1 cellular context compared by ENCODE assay signal in the genomic region with DNA sequence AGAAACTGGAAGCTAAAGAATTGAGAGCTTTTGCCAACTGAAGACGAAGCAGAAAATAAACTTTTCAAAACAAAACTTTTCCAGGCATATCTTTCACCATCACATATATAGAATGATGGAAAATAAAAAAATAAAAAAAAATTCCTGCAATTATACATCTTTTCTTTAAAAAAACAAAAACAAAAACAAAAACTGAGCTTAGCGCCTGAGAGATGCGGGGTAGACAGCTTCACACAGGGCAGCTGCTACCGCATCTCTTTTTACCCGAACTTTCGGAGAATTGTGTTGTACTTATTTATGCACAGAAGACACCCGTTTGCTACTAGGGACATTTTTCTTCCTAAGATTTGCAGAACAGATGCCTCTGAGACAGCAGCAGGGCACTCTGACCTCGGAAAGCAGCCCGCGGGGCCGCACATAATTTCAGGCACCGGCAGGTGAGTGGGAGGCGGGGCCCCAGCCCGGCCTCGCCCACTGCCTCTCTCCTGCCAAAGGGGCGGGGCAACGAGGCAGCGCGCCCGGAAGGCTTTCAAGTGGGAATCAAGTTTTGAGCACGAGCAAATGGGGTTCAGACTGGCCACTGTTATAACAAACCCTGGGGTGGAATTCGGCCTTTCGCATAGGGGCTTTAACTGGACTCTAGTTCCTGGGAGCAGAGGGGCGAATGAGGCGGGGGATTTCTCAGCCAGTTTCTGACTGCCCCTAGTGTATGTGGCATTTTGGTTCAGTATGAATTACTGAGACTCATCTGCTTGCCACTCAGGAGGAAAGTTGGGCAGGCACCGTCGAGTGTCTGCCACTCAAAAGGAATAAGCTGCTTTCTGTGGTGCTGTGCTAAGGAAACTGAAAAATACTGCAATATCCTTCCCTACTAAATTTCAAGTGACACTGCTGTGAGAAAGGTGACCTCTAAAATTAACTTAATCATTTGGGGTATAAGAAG.
TF ChIP-seq lines count a peak whose summit lies in the region.

No MANE protein-coding gene starts in this region.

TF ChIP-seq in HEK293, 187 proteins besides CTCF, POLR2A, EP300 and RAD21 (continued from another document):
- TF ChIP-seq, protein P1, sequence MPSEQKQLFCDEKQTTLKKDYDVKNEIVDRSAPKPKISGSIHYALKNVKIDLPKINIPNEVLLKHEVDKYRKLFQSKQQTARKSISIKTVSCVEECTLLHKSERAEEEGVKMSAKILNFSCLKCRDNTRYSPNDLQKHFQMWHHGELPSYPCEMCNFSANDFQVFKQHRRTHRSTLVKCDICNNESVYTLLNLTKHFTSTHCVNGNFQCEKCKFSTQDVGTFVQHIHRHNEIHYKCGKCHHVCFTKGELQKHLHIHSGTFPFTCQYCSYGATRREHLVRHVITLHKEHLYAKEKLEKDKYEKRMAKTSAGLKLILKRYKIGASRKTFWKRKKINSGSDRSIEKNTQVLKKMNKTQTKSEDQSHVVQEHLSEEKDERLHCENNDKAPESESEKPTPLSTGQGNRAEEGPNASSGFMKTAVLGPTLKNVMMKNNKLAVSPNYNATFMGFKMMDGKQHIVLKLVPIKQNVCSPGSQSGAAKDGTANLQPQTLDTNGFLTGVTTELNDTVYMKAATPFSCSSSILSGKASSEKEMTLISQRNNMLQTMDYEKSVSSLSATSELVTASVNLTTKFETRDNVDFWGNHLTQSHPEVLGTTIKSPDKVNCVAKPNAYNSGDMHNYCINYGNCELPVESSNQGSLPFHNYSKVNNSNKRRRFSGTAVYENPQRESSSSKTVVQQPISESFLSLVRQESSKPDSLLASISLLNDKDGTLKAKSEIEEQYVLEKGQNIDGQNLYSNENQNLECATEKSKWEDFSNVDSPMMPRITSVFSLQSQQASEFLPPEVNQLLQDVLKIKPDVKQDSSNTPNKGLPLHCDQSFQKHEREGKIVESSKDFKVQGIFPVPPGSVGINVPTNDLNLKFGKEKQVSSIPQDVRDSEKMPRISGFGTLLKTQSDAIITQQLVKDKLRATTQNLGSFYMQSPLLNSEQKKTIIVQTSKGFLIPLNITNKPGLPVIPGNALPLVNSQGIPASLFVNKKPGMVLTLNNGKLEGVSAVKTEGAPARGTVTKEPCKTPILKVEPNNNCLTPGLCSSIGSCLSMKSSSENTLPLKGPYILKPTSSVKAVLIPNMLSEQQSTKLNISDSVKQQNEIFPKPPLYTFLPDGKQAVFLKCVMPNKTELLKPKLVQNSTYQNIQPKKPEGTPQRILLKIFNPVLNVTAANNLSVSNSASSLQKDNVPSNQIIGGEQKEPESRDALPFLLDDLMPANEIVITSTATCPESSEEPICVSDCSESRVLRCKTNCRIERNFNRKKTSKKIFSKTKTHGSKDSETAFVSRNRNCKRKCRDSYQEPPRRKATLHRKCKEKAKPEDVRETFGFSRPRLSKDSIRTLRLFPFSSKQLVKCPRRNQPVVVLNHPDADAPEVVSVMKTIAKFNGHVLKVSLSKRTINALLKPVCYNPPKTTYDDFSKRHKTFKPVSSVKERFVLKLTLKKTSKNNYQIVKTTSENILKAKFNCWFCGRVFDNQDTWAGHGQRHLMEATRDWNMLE (tag by site-specific recombination; conservative IDR thresholded peaks at IDR 0.05; ENCODE audit: low read depth), result no peak
- TF ChIP-seq SP3 (tag by site-specific recombination; IDR thresholded peaks at IDR 0.05), result peak; percentile 80
- TF ChIP-seq ZNF629 (tag by site-specific recombination; IDR thresholded peaks at IDR 0.05), result no peak
- TF ChIP-seq EGR2 (tag by site-specific recombination; IDR thresholded peaks at IDR 0.05; ENCODE audit: low read depth), result peak; percentile 54
- TF ChIP-seq ZNF623 (tag by site-specific recombination; IDR thresholded peaks at IDR 0.05), result no peak
- no peak for TF ChIP-seq ZNF558 (tag by site-specific recombination; IDR thresholded peaks at IDR 0.05)
- TF ChIP-seq, protein P2, sequence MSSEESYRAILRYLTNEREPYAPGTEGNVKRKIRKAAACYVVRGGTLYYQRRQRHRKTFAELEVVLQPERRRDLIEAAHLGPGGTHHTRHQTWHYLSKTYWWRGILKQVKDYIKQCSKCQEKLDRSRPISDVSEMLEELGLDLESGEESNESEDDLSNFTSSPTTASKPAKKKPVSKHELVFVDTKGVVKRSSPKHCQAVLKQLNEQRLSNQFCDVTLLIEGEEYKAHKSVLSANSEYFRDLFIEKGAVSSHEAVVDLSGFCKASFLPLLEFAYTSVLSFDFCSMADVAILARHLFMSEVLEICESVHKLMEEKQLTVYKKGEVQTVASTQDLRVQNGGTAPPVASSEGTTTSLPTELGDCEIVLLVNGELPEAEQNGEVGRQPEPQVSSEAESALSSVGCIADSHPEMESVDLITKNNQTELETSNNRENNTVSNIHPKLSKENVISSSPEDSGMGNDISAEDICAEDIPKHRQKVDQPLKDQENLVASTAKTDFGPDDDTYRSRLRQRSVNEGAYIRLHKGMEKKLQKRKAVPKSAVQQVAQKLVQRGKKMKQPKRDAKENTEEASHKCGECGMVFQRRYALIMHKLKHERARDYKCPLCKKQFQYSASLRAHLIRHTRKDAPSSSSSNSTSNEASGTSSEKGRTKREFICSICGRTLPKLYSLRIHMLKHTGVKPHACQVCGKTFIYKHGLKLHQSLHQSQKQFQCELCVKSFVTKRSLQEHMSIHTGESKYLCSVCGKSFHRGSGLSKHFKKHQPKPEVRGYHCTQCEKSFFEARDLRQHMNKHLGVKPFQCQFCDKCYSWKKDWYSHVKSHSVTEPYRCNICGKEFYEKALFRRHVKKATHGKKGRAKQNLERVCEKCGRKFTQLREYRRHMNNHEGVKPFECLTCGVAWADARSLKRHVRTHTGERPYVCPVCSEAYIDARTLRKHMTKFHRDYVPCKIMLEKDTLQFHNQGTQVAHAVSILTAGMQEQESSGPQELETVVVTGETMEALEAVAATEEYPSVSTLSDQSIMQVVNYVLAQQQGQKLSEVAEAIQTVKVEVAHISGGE (tag by site-specific recombination; conservative IDR thresholded peaks at IDR 0.05; ENCODE audit: low read depth), result 0 out of 2 replicates have a peak, but pooled peaks have one; percentile 36
- TF ChIP-seq, protein P3, sequence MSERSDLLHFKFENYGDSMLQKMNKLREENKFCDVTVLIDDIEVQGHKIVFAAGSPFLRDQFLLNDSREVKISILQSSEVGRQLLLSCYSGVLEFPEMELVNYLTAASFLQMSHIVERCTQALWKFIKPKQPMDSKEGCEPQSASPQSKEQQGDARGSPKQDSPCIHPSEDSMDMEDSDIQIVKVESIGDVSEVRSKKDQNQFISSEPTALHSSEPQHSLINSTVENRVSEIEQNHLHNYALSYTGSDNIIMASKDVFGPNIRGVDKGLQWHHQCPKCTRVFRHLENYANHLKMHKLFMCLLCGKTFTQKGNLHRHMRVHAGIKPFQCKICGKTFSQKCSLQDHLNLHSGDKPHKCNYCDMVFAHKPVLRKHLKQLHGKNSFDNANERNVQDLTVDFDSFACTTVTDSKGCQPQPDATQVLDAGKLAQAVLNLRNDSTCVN (tag by site-specific recombination; optimal IDR thresholded peaks at IDR 0.05), result peak; percentile 35
- TF ChIP-seq YY1 (tag by site-specific recombination; IDR thresholded peaks at IDR 0.05), result no peak
- TF ChIP-seq ZNF394 (tag by site-specific recombination; IDR thresholded peaks at IDR 0.05; ENCODE audit: borderline replicate concordance), result no peak
- TF ChIP-seq ZNF530 (tag by site-specific recombination; IDR thresholded peaks at IDR 0.05; ENCODE audit: low read depth), result no peak
- TF ChIP-seq, protein P4, sequence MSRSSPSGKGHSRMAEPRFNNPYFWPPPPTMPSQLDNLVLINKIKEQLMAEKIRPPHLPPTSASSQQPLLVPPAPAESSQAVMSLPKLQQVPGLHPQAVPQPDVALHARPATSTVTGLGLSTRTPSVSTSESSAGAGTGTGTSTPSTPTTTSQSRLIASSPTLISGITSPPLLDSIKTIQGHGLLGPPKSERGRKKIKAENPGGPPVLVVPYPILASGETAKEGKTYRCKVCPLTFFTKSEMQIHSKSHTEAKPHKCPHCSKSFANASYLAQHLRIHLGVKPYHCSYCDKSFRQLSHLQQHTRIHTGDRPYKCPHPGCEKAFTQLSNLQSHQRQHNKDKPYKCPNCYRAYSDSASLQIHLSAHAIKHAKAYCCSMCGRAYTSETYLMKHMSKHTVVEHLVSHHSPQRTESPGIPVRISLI (tag by site-specific recombination; IDR thresholded peaks at IDR 0.05), result 0 out of 2 replicates have a peak, but pooled peaks have one; percentile 53
- no peak for TF ChIP-seq KLF16 (tag by site-specific recombination; IDR thresholded peaks at IDR 0.05)
- 0 out of 2 replicates have a peak, but pooled peaks have one; percentile 23 for TF ChIP-seq ZBTB17 (tag by site-specific recombination; IDR thresholded peaks at IDR 0.05)
- TF ChIP-seq, protein P5, sequence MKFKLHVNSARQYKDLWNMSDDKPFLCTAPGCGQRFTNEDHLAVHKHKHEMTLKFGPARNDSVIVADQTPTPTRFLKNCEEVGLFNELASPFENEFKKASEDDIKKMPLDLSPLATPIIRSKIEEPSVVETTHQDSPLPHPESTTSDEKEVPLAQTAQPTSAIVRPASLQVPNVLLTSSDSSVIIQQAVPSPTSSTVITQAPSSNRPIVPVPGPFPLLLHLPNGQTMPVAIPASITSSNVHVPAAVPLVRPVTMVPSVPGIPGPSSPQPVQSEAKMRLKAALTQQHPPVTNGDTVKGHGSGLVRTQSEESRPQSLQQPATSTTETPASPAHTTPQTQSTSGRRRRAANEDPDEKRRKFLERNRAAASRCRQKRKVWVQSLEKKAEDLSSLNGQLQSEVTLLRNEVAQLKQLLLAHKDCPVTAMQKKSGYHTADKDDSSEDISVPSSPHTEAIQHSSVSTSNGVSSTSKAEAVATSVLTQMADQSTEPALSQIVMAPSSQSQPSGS (tag by site-specific recombination; IDR thresholded peaks at IDR 0.05; ENCODE audit: low read depth), result no peak
- TF ChIP-seq ZXDB (tag by site-specific recombination; IDR thresholded peaks at IDR 0.05), result no peak
- 0 out of 2 replicates have a peak, but pooled peaks have one; percentile 14 for TF ChIP-seq ZBTB48 (tag by site-specific recombination; IDR thresholded peaks at IDR 0.05)
- TF ChIP-seq, protein P6, sequence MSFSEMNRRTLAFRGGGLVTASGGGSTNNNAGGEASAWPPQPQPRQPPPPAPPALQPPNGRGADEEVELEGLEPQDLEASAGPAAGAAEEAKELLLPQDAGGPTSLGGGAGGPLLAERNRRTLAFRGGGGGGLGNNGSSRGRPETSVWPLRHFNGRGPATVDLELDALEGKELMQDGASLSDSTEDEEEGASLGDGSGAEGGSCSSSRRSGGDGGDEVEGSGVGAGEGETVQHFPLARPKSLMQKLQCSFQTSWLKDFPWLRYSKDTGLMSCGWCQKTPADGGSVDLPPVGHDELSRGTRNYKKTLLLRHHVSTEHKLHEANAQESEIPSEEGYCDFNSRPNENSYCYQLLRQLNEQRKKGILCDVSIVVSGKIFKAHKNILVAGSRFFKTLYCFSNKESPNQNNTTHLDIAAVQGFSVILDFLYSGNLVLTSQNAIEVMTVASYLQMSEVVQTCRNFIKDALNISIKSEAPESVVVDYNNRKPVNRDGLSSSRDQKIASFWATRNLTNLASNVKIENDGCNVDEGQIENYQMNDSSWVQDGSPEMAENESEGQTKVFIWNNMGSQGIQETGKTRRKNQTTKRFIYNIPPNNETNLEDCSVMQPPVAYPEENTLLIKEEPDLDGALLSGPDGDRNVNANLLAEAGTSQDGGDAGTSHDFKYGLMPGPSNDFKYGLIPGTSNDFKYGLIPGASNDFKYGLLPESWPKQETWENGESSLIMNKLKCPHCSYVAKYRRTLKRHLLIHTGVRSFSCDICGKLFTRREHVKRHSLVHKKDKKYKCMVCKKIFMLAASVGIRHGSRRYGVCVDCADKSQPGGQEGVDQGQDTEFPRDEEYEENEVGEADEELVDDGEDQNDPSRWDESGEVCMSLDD (tag by site-specific recombination; IDR thresholded peaks at IDR 0.05), result no peak
- TF ChIP-seq GLI2 (tag by site-specific recombination; IDR thresholded peaks at IDR 0.05; ENCODE audit: borderline replicate concordance, low read depth), result no peak
- TF ChIP-seq, protein P7, sequence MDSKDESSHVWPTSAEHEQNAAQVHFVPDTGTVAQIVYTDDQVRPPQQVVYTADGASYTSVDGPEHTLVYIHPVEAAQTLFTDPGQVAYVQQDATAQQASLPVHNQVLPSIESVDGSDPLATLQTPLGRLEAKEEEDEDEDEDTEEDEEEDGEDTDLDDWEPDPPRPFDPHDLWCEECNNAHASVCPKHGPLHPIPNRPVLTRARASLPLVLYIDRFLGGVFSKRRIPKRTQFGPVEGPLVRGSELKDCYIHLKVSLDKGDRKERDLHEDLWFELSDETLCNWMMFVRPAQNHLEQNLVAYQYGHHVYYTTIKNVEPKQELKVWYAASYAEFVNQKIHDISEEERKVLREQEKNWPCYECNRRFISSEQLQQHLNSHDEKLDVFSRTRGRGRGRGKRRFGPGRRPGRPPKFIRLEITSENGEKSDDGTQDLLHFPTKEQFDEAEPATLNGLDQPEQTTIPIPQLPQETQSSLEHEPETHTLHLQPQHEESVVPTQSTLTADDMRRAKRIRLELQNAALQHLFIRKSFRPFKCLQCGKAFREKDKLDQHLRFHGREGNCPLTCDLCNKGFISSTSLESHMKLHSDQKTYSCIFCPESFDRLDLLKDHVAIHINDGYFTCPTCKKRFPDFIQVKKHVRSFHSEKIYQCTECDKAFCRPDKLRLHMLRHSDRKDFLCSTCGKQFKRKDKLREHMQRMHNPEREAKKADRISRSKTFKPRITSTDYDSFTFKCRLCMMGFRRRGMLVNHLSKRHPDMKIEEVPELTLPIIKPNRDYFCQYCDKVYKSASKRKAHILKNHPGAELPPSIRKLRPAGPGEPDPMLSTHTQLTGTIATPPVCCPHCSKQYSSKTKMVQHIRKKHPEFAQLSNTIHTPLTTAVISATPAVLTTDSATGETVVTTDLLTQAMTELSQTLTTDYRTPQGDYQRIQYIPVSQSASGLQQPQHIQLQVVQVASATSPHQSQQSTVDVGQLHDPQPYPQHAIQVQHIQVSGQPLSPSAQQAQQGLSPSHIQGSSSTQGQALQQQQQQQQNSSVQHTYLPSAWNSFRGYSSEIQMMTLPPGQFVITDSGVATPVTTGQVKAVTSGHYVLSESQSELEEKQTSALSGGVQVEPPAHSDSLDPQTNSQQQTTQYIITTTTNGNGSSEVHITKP (tag by site-specific recombination; IDR thresholded peaks at IDR 0.05), result peak; percentile 95
- TF ChIP-seq ZFHX2 (tag by site-specific recombination; conservative IDR thresholded peaks at IDR 0.05), result peak; percentile 71
